In the genomic region with DNA sequence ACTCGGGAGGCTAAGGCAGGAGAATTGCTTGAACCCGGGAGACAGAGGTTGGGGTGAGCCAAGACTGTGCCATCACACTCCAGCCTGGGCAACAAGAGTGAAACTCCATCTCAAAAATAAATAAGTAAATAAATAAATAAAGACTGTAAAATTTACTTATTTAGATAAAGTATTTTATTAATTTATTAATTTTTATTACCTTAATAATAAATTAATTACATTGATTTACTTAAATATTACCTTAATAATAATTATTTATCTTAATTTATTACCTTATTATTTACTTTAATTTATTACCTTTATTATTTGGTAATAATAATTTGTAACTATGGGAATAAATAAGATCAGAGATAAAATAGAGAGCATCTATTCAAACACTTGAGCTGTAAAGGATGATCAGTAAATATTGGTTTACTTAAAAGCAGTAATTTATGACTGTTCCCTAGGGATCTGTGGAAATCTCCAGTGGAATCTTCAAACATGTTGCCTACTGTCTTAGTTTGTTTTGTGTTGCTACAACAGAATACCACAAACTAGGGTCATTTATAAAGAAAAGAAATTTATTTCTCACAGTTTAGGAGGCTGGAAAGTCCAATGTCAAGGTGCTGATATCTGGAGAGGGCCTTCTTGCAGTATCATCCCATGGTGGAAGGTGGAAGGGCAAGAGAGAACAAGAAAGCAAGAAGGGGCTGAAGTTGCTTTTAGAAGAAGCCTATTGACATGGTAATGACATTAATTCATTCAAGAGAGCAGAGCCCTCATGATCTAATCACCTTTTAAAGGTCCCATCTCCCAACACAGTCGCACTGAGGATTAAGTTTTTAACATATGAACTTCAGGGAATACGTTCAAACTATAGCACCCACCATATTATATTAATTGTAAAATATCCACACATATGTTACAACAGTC, we compare ENCODE assay signal across 14 cellular contexts.
"Had no signal": no experiment of that assay in that cellular context is flagged by ENCODE, and none has a peak within 500 bp of the region (broad histone marks: within the 10 kb centered on the region; RNA-seq: fewer than 3 reads in every experiment).

No MANE protein-coding gene starts in this region.

- H3K36me3 ChIP-seq: prostate gland, spleen, WERI-Rb-1 had no signal

- H3K4me3 Mint-ChIP-seq: activated CD4-positive, alpha-beta memory T cell treated with anti-CD3 and anti-CD28 coated beads for 36 hours; activated CD4-positive, alpha-beta T cell treated with anti-CD3 and anti-CD28 coated beads for 36 hours; activated CD8-positive, alpha-beta memory T cell treated with anti-CD3 and anti-CD28 coated beads, Interleukin-2, amount 10 ng/mL, durations not matched to agents 7 days and 5 days; activated naive CD4-positive, alpha-beta T cell treated with anti-CD3 and anti-CD28 coated beads for 36 hours; endodermal cell; stimulated activated naive CD8-positive, alpha-beta T cell treated with anti-CD3 and anti-CD28 coated beads, Interleukin-15, amount 100 ng/mL, for 72 hours had no signal

- H3K27ac ChIP-seq: dorsolateral prefrontal cortex, prostate gland, spleen, WERI-Rb-1 had no signal

- H3K4me1 ChIP-seq: prostate gland, spleen had no signal

- H3K27ac Mint-ChIP-seq: activated CD4-positive, alpha-beta memory T cell treated with anti-CD3 and anti-CD28 coated beads for 36 hours; activated CD4-positive, alpha-beta T cell treated with anti-CD3 and anti-CD28 coated beads for 36 hours; activated CD8-positive, alpha-beta memory T cell treated with anti-CD3 and anti-CD28 coated beads, Interleukin-2, amount 10 ng/mL, durations not matched to agents 7 days and 5 days; activated naive CD4-positive, alpha-beta T cell treated with anti-CD3 and anti-CD28 coated beads for 36 hours; activated T-helper 2 cell treated with anti-CD3 and anti-CD28 coated beads, Interferon-gamma antibody, Interleukin-2, Interleukin-4, amounts not matched to agents 10 μg/mL and 5 μg/mL and 100 μg/mL, durations not matched to agents 14 hours and 24 hours and 36 hours; endodermal cell; stimulated activated naive CD8-positive, alpha-beta T cell treated with anti-CD3 and anti-CD28 coated beads, Interleukin-15, amount 100 ng/mL, for 72 hours had no signal

- H3K4me3 ChIP-seq: dorsolateral prefrontal cortex, prostate gland, spleen had no signal

- H3K9me3 ChIP-seq: prostate gland, spleen had no signal

- H3K36me3 Mint-ChIP-seq: activated CD4-positive, alpha-beta memory T cell treated with anti-CD3 and anti-CD28 coated beads for 36 hours; activated CD8-positive, alpha-beta memory T cell treated with anti-CD3 and anti-CD28 coated beads, Interleukin-2, amount 10 ng/mL, durations not matched to agents 7 days and 5 days had no signal

- H3K9me3 Mint-ChIP-seq: activated CD4-positive, alpha-beta memory T cell treated with anti-CD3 and anti-CD28 coated beads for 36 hours; activated naive CD4-positive, alpha-beta T cell treated with anti-CD3 and anti-CD28 coated beads for 36 hours; activated T-helper 2 cell treated with anti-CD3 and anti-CD28 coated beads, Interferon-gamma antibody, Interleukin-2, Interleukin-4, amounts not matched to agents 10 μg/mL and 5 μg/mL and 100 μg/mL, durations not matched to agents 14 hours and 24 hours and 36 hours; endodermal cell; stimulated activated naive CD8-positive, alpha-beta T cell treated with anti-CD3 and anti-CD28 coated beads, Interleukin-15, amount 100 ng/mL, for 72 hours had no signal

- DNase-seq: activated CD4-positive, alpha-beta memory T cell treated with anti-CD3 and anti-CD28 coated beads for 36 hours; activated CD4-positive, alpha-beta T cell treated with anti-CD3 and anti-CD28 coated beads for 36 hours; activated CD8-positive, alpha-beta memory T cell treated with anti-CD3 and anti-CD28 coated beads, Interleukin-2, amount 10 ng/mL, durations not matched to agents 7 days and 5 days; activated naive CD4-positive, alpha-beta T cell treated with anti-CD3 and anti-CD28 coated beads for 36 hours; activated T-cell treated with anti-CD3 and anti-CD28 coated beads, Interleukin-2, amount 50 U/mL, for 1 hour; dorsolateral prefrontal cortex; endodermal cell; erythroblast; spleen; stimulated activated naive CD8-positive, alpha-beta T cell treated with anti-CD3 and anti-CD28 coated beads, Interleukin-15, amount 100 ng/mL, for 72 hours; WERI-Rb-1 had no signal

- H3K4me1 Mint-ChIP-seq: activated CD4-positive, alpha-beta T cell treated with anti-CD3 and anti-CD28 coated beads for 36 hours; activated CD8-positive, alpha-beta memory T cell treated with anti-CD3 and anti-CD28 coated beads, Interleukin-2, amount 10 ng/mL, durations not matched to agents 7 days and 5 days; stimulated activated naive CD8-positive, alpha-beta T cell treated with anti-CD3 and anti-CD28 coated beads, Interleukin-15, amount 100 ng/mL, for 72 hours had no signal

- ATAC-seq: activated CD4-positive, alpha-beta T cell treated with anti-CD3 and anti-CD28 coated beads for 36 hours; activated CD8-positive, alpha-beta memory T cell treated with anti-CD3 and anti-CD28 coated beads, Interleukin-2, amount 10 ng/mL, durations not matched to agents 7 days and 5 days; sciatic nerve; stimulated activated naive CD8-positive, alpha-beta T cell treated with anti-CD3 and anti-CD28 coated beads, Interleukin-15, amount 100 ng/mL, for 72 hours had no signal
